In the genomic region with DNA sequence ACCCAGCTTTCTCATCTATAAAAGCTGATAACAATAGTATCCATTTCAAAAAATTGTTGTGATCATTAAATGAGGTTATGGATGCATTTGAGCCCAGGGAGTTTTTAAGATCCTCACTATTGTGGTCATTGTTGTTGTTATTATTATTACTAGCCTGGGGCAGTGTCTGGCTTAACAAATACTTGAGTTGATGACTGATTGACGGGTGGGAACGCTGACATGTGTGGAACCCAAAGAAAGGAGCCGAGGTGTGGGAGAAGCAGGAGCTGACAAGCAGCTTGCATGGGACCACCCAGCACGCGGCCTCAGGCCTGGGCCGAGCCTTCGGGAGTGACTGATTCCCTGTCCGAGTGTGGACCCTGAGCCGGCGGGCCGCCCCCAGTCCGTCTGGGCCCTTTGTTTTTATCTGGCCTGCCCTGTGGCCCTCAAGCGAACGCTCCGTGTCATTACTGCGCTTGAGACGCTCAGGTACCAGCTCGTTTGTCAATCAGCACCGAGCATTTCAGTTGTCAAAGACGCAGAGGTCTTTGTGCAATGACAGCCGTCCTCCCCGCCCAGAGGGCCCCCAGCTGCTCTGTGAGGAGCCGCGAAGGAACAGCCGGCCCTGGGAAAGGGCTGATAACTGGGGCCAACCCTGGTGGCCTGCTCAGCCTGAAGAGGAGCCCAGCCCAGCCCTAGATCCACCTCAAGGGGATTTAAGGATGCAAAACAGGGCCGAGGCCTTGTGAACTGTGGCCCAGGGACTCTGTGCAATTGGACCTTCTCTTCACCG, we compare ENCODE assay signal across 28 cellular contexts.
"Had no signal": no experiment of that assay in that cellular context is flagged by ENCODE, and none has a peak within 500 bp of the region (broad histone marks: within the 10 kb centered on the region; RNA-seq: fewer than 3 reads in every experiment).

No MANE protein-coding gene starts in this region.

- H3K27me3 ChIP-seq: Peyer's patch had no signal

- H3K36me3 ChIP-seq: Peyer's patch had no signal

- H3K4me3 ChIP-seq: Peyer's patch had no signal

- H3K27ac ChIP-seq: Peyer's patch, RWPE1 had no signal

- H3K9me3 ChIP-seq: Peyer's patch had no signal

- H3K27ac Mint-ChIP-seq: activated naive CD4-positive, alpha-beta T cell treated with anti-CD3 and anti-CD28 coated beads, Interleukin-2, amount 50 U/mL, for 72 hours; activated naive CD8-positive, alpha-beta T cell treated with anti-CD3 and anti-CD28 coated beads, Interleukin-2, amount 50 U/mL, for 24 hours; T-helper 1 cell treated with Interleukin-12 subunit alpha and Interleukin-12 subunit beta and Interleukin-4 antibody, amounts not matched to agents 30 μg/mL and 1 μg/mL, for 36 hours; WTC11 had no signal

- H3K4me1 ChIP-seq: Peyer's patch had no signal

- ATAC-seq: activated naive CD4-positive, alpha-beta T cell treated with anti-CD3 and anti-CD28 coated beads, Interleukin-2, amount 50 U/mL, for 72 hours; activated naive CD8-positive, alpha-beta T cell treated with anti-CD3 and anti-CD28 coated beads, Interleukin-2, amount 50 U/mL, for 24 hours; activated T-cell treated with anti-CD3 and anti-CD28 coated beads, Interleukin-2, amount 50 U/mL, for 4 hours; WTC11 had no signal

- H3K4me3 Mint-ChIP-seq: activated naive CD8-positive, alpha-beta T cell treated with anti-CD3 and anti-CD28 coated beads, Interleukin-2, amount 50 U/mL, for 24 hours; activated T-cell treated with anti-CD3 and anti-CD28 coated beads, Interleukin-2, amount 50 U/mL, for 4 hours; central memory CD8-positive, alpha-beta T cell; T-helper 1 cell treated with Interleukin-12 subunit alpha and Interleukin-12 subunit beta and Interleukin-4 antibody, amounts not matched to agents 30 μg/mL and 1 μg/mL, for 36 hours; WTC11 had no signal

- H3K36me3 Mint-ChIP-seq: activated naive CD4-positive, alpha-beta T cell treated with anti-CD3 and anti-CD28 coated beads, Interleukin-2, amount 50 U/mL, for 72 hours; brain had no signal

- H3K9me3 Mint-ChIP-seq: activated naive CD8-positive, alpha-beta T cell treated with anti-CD3 and anti-CD28 coated beads, Interleukin-2, amount 50 U/mL, for 24 hours; activated T-cell treated with anti-CD3 and anti-CD28 coated beads, Interleukin-2, amount 50 U/mL, for 4 hours; central memory CD8-positive, alpha-beta T cell had no signal

- DNase-seq: activated CD4-positive, alpha-beta T cell treated with anti-CD3 and anti-CD28 coated beads for 48 hours; activated CD4-positive, alpha-beta T cell treated with anti-CD3 and anti-CD28 coated beads, Interleukin-2, amount 50 U/mL, for 48 hours; activated CD4-positive, CD25-positive, alpha-beta regulatory T cell treated with anti-CD3 and anti-CD28 coated beads, Interleukin-2, amount 50 U/mL, for 72 hours; activated CD8-positive, alpha-beta memory T cell treated with anti-CD3 and anti-CD28 coated beads for 24 hours; activated effector memory CD4-positive, alpha-beta T cell treated with anti-CD3 and anti-CD28 coated beads, Interleukin-2, amount 50 U/mL, for 16 hours; activated naive CD4-positive, alpha-beta T cell treated with Interleukin-2 at 50 U/mL for 16 hours; activated naive CD8-positive, alpha-beta T cell treated with anti-CD3 and anti-CD28 coated beads, Interleukin-2, amount 50 U/mL, for 24 hours; activated T-cell treated with anti-CD3 and anti-CD28 coated beads, Interleukin-2, amount 50 U/mL, for 4 hours; amniotic stem cell; KG1; NCI-H1048; NCI-H1417; NCI-H1694; NCI-H2029; NCI-H2107; NCI-H2171 treated with DMSO at 0.1 percent for 48 hours; NCI-H345; NCI-H510A treated with DMSO at 0.1 percent for 48 hours; NCI-H69; NK-92 treated with Interleukin-12 subunit alpha and Interleukin-12 subunit beta, amount 100 ng/mL, for 24 hours; Peyer's patch; SHP77 had no signal

- H3K4me1 Mint-ChIP-seq: brain; central memory CD8-positive, alpha-beta T cell had no signal
